ENCODE assay signal across 17 cellular contexts in the genomic region with DNA sequence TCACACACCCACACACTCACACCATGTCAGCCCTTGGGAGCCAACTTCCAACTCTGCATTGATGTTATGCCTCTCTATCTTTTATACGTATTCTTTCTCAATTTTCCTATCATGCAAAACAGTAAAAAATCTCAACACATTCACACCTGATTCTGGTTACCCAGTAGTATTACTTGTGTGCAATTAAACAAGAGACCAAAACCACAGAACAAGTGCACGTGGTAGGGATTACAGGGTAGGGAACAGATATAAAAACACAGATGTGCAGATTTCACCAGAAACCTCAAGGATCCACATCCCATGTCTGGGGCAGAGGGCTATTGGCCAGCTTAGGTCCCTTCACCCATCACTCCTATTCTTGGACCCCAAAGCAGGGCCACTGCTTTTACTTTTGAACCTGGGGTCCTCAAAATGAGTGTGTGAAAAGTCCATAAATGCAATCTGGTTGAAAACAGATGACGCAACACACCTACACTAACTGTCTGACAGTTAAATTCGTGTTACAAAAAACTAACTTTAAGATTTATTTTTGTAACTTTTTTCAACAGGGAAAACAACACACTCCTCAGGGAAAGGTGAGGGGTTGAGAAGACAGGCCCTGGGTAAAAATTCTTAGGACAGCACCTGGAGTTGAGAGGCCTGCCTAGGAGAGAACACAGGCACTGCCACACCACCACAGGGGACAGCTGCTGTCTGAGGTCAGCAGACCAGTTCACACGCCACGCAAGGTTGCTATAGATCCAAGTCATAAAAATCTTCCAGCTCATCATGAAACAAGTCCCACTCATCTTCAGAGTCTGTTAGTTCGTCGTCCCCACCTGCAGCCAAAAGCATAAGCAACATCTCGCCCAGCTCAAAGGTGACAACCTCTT. TPM values are rescaled to one million over a fixed set of nuclear protein-coding genes. Genes with fewer than 3 reads are reported as not detected.
DNase-seq lines count a peak whose midpoint lies in the region; ATAC-seq, FAIRE-seq and TF ChIP-seq lines count a peak whose summit lies in the region.
"Not testable (repeated sequence)": the region's sequence is repeated elsewhere in the genome, so short reads cannot be mapped to it uniquely, and the experiment has no call there.
"Had no signal": no experiment of that assay in that cellular context is flagged by ENCODE, and none has a peak within 500 bp of the region (broad histone marks: within the 10 kb centered on the region; RNA-seq: fewer than 3 reads in every experiment).

No MANE protein-coding gene starts in this region.

- peaks cover 35% of the 10 kb centered on the region for H3F3A ChIP-seq in GM23338 (replicated peaks; ENCODE audit: low read depth)

- TF ChIP-seq POLR2A in K562 (conservative IDR thresholded peaks at IDR 0.05): not testable (repeated sequence)

- not testable (repeated sequence) for H4K20me1 ChIP-seq in GM23338 (replicated peaks; ENCODE audit: insufficient read depth)
- 0 out of 2 replicates have a peak, but pooled peaks cover 11% of the 10 kb centered on the region for H4K20me1 ChIP-seq in K562 (replicated peaks; ENCODE audit: control insufficient read depth, insufficient read depth, low read length)

- POLR2A ChIA-PET in T-cell (lab: Charles Lee) (interaction anchor here (0.5 to 0.6 kb wide), 2 partner anchors 11 to 25 kb away, joined by 3 read pairs; no protein-coding TSS in a partner anchor), K562 (lab: Yijun Ruan, JAX) (interaction anchor here (0.5 to 3.6 kb wide), 6 partner anchors 7 to 339 kb away, joined by 3 to 19 read pairs (median 6); no protein-coding TSS in a partner anchor)
- POLR2A ChIA-PET in activated CD4-positive, alpha-beta memory T cell treated with anti-CD3 and anti-CD28 coated beads for 36 hours (lab: Charles Lee): interaction anchor here (1.3 to 2.3 kb wide), 4 partner anchors 9 to 78 kb away, joined by 3 to 10 read pairs (median 5); a partner anchor contains a TSS

- TF ChIP-seq RAD21 in K562 (CRISPR knock-in tag; conservative IDR thresholded peaks at IDR 0.05 in 1 of 2, IDR thresholded peaks at IDR 0.05 in 1 of 2): not testable (repeated sequence)

- WGBS in K562 (ENCODE audit: insufficient coverage, low coverage, missing lambda C conversion rate): 83% methylated on average over 9 of the region's 9 CpGs

- not testable (repeated sequence) for H3K4me3 ChIP-seq in GM23338, K562

- ATAC-seq in GM23338; T-cell (replicated peaks in 1 of 4); memory B cell (ENCODE audit: low read depth): not testable (repeated sequence)
- peak; percentile 75 for ATAC-seq in activated T-helper 17 cell treated with anti-CD3 and anti-CD28 coated beads, Interleukin-2, amount 50 U/mL, for 72 hours (replicated peaks)
- 0 out of 3 replicates have a peak, but pooled peaks have one; percentile 11 for ATAC-seq in K562

- not testable (repeated sequence) for H3K4me2 ChIP-seq in GM23338; K562 (ENCODE audit: insufficient read depth, low read length)

- not testable (repeated sequence) for BruUV-seq in K562 (replicated peaks; lab: Mats Ljungman, UMichigan)

- H3K4me1 Mint-ChIP-seq in GM23338 (peaks cover 84% of the 10 kb centered on the region), T-cell (peaks cover 28 to 52% (median 31%) of the 10 kb centered on the region in 3 donors), memory B cell (peaks cover 26% of the 10 kb centered on the region)
- peaks cover 60% of the 10 kb centered on the region for H3K4me1 Mint-ChIP-seq in activated CD4-positive, alpha-beta memory T cell treated with anti-CD3 and anti-CD28 coated beads for 36 hours (ENCODE audit: low read depth)
- H3K4me1 Mint-ChIP-seq in activated T-helper 17 cell treated with anti-CD3 and anti-CD28 coated beads, Interleukin-2, amount 50 U/mL, for 72 hours: peaks cover 16% of the 10 kb centered on the region

- H3K36me3 Mint-ChIP-seq in GM23338 (ENCODE audit: low read depth) (peaks cover 63% of the 10 kb centered on the region), T-cell (peaks cover 60% of the 10 kb centered on the region), memory B cell (peaks cover 39% of the 10 kb centered on the region)
- H3K36me3 Mint-ChIP-seq in activated CD4-positive, alpha-beta memory T cell treated with anti-CD3 and anti-CD28 coated beads for 36 hours: peaks cover 51% of the 10 kb centered on the region
- peaks cover 72% of the 10 kb centered on the region for H3K36me3 Mint-ChIP-seq in activated T-helper 17 cell treated with anti-CD3 and anti-CD28 coated beads, Interleukin-2, amount 50 U/mL, for 72 hours (ENCODE audit: low read depth)

- H2AFZ ChIP-seq in GM23338; K562 (ENCODE audit: low read depth, low read length): not testable (repeated sequence)

- not testable (repeated sequence) for H3K9me3 ChIP-seq in K562 (replicated peaks; ENCODE audit: control insufficient read depth, insufficient read depth, low read depth, low read length)

- CTCF ChIA-PET in T-cell (lab: Charles Lee); K562 (lab: Yijun Ruan, JAX; ENCODE audit: low intra/inter-chr PET ratio): not testable (repeated sequence)
- CTCF ChIA-PET in activated CD4-positive, alpha-beta memory T cell treated with anti-CD3 and anti-CD28 coated beads for 36 hours (lab: Charles Lee): interaction anchor here (1.3 to 2.0 kb wide), 5 partner anchors 10 to 559 kb away, joined by 3 to 10 read pairs (median 5); no protein-coding TSS in a partner anchor

- H3K27me3 ChIP-seq in GM23338 (ENCODE audit: insufficient read depth); K562 (ENCODE audit: control insufficient read depth in 2 of 2, insufficient read depth in 2 of 2, low read length in 2 of 2): not testable (repeated sequence)

- intact Hi-C loops in activated CD4-positive, alpha-beta memory T cell treated with anti-CD3 and anti-CD28 coated beads for 36 hours (cut with micrococcal nuclease): loop anchor here (1.0 to 5.0 kb wide), 3 partner anchors 23 to 78 kb away; a partner anchor contains a TSS
- intact Hi-C loops in K562 (cut with micrococcal nuclease): not testable (repeated sequence)

- H3K9me2 ChIP-seq in GM23338 (ENCODE audit: insufficient read depth): not testable (repeated sequence)

- in situ Hi-C loops in K562 (cut with MboI): not testable (repeated sequence)

- DNase-seq in GM23338 (ENCODE audit: low spot score); T-cell; K562 (ENCODE audit: extremely low read depth in 1 of 4, low spot score in 3 of 4); memory B cell (ENCODE audit: low spot score in 2 of 2): not testable (repeated sequence)
- DNase-seq in activated CD4-positive, alpha-beta memory T cell treated with anti-CD3 and anti-CD28 coated beads for 36 hours: peak; percentile 73
- peak; percentile 38 for DNase-seq in stimulated activated CD4-positive, alpha-beta T cell treated with anti-CD3 and anti-CD28 coated beads, Interleukin-1b, Interleukin-23, amount 100 ng/mL, for 48 hours

- FAIRE-seq in K562 (lab: Jason Lieb, UNC): not testable (repeated sequence)

- H3K9me1 ChIP-seq in K562 (ENCODE audit: control insufficient read depth, insufficient read depth, low read length): not testable (repeated sequence)

- not testable (repeated sequence) for H3K9me3 Mint-ChIP-seq in GM23338; T-cell; activated CD4-positive, alpha-beta memory T cell treated with anti-CD3 and anti-CD28 coated beads for 36 hours; activated T-helper 17 cell treated with anti-CD3 and anti-CD28 coated beads, Interleukin-2, amount 50 U/mL, for 72 hours; memory B cell

- peaks cover 68% of the 10 kb centered on the region for H3K4me1 ChIP-seq in GM23338 (ENCODE audit: insufficient read depth)
- not testable (repeated sequence) for H3K4me1 ChIP-seq in K562 (replicated peaks in 1 of 2; ENCODE audit: control insufficient read depth in 2 of 2, insufficient read depth in 2 of 2, low read length in 2 of 2)

- not testable (repeated sequence) for H3K9ac ChIP-seq in K562 (ENCODE audit: insufficient read depth in 1 of 2, low read depth in 2 of 2, low read length in 2 of 2)

- peak overlapping the region; percentile 52; the same call in 1 of the 2 replicates for H3K27ac ChIP-seq in GM23338 (ENCODE audit: low read depth)
- H3K27ac ChIP-seq in K562 (ENCODE audit: extremely low read depth, low read depth, low read length): not testable (repeated sequence)

- H3K27ac Mint-ChIP-seq in GM23338: peak overlapping the region; percentile 83
- H3K27ac Mint-ChIP-seq in T-cell: peak overlapping the region; percentile 62 to 72
- H3K27ac Mint-ChIP-seq in activated CD4-positive, alpha-beta memory T cell treated with anti-CD3 and anti-CD28 coated beads for 36 hours: peak overlapping the region; percentile 87
- peak overlapping the region; percentile 71 for H3K27ac Mint-ChIP-seq in activated T-helper 17 cell treated with anti-CD3 and anti-CD28 coated beads, Interleukin-2, amount 50 U/mL, for 72 hours
- peak overlapping the region; percentile 81 for H3K27ac Mint-ChIP-seq in memory B cell

- not testable (repeated sequence) for H3K27me3 Mint-ChIP-seq in GM23338 (ENCODE audit: insufficient read depth, low read depth, poor library complexity); T-cell; activated CD4-positive, alpha-beta memory T cell treated with anti-CD3 and anti-CD28 coated beads for 36 hours; activated T-helper 17 cell treated with anti-CD3 and anti-CD28 coated beads, Interleukin-2, amount 50 U/mL, for 72 hours; memory B cell

- H3K36me3 ChIP-seq in GM23338 (ENCODE audit: insufficient read depth): peaks cover 25% of the 10 kb centered on the region; the same call in 1 of the 2 replicates
- peaks cover 66% of the 10 kb centered on the region for H3K36me3 ChIP-seq in K562 (ENCODE audit: control insufficient read depth, insufficient read depth, low read length)

- TF ChIP-seq EP300 in K562 (IDR thresholded peaks at IDR 0.05; ENCODE audit: low read length): not testable (repeated sequence)

- peaks cover 48% of the 10 kb centered on the region for H3K79me2 ChIP-seq in GM23338 (replicated peaks; ENCODE audit: insufficient read depth)
- H3K79me2 ChIP-seq in K562 (ENCODE audit: control insufficient read depth, insufficient read depth, low read length): not testable (repeated sequence)

- TF ChIP-seq CTCF in GM23338 (conservative IDR thresholded peaks at IDR 0.05; ENCODE audit: low read depth in 2 of 2); K562 (IDR thresholded peaks at IDR 0.05 in 2 of 3, conservative IDR thresholded peaks at IDR 0.05 in 1 of 3; ENCODE audit: insufficient read depth in 2 of 3, low read depth in 1 of 3, low read length in 3 of 3): not testable (repeated sequence)

- not testable (repeated sequence) for H3K4me3 Mint-ChIP-seq in GM23338; T-cell; activated CD4-positive, alpha-beta memory T cell treated with anti-CD3 and anti-CD28 coated beads for 36 hours; memory B cell
- peak overlapping the region; percentile 36 for H3K4me3 Mint-ChIP-seq in activated T-helper 17 cell treated with anti-CD3 and anti-CD28 coated beads, Interleukin-2, amount 50 U/mL, for 72 hours

RNA-seq across cellular contexts. Expression of a gene that starts 25.3 kb away (rescaled TPM):
- total RNA-seq in GM23338 (2014; rRNA removed; shearing (Covaris generic)): 86.8 and 102 TPM in 2 replicates
- polyA plus RNA-seq in GM23338 (2016; fragmentation: Nextera tagmentation; extraction: Ambion mirVana) (63.5 and 65.0 TPM in 2 replicates), K562 (2011; rRNA removed) (72.4 and 87.9 TPM in 2 replicates), K562 (2014; fragmentation: Illumina TruSeq; extraction: Trizol) (80.8 and 90.3 TPM in 2 replicates), K562 (2014; fragmentation: Nextera tagmentation; extraction: Ambion mirVana) (10 to 100 TPM; 30.5 to 33.5 TPM), K562 (2014; rRNA removed) (75.8 and 76.0 TPM in 2 replicates)
- total RNA-seq in T-cell (100 to 1,000 TPM; 108 to 146 (median 137) TPM), K562 (2014; rRNA removed) (60.7 and 73.9 TPM in 2 replicates), K562 (2014; rRNA removed; fragmentation: Illumina TruSeq; extraction: Trizol) (82.0 and 92.2 TPM in 2 replicates), K562 (2015; rRNA removed; fragmentation: Illumina TruSeq; extraction: Trizol) (79.0 and 87.1 TPM in 2 replicates), K562 (2021) (70.7 and 87.5 TPM in 2 replicates)
- total RNA-seq in activated CD4-positive, alpha-beta memory T cell treated with anti-CD3 and anti-CD28 coated beads for 36 hours: 100 to 1,000 TPM; 104 to 106 TPM
- 10 to 100 TPM; 77.6 to 81.5 TPM for total RNA-seq in activated T-helper 17 cell treated with anti-CD3 and anti-CD28 coated beads, Interleukin-2, amount 50 U/mL, for 72 hours
- total RNA-seq in K562 (2011; cell fraction: chromatin; rRNA removed; ENCODE audit: low replicate concordance): 105 and 157 TPM in 2 replicates
- total RNA-seq in K562 (2011; cell fraction: nucleolus; rRNA removed): 62.0 and 63.3 TPM in 2 replicates
- total RNA-seq in K562 (2011; cell fraction: nucleoplasm; rRNA removed): 108 and 126 TPM in 2 replicates
- polyA plus RNA-seq in K562 (2011; cell fraction: cytosol; rRNA removed): 48.3 and 81.3 TPM in 2 replicates
- polyA plus RNA-seq in K562 (2011; cell fraction: nucleus; rRNA removed): 55.8 and 88.3 TPM in 2 replicates
- 75.1 and 81.2 TPM in 2 replicates for polyA plus RNA-seq in K562 (2012)
- polyA minus RNA-seq in K562 (2011; rRNA and poly(A)+ RNA removed): 120 and 131 TPM in 2 replicates
- polyA minus RNA-seq in K562 (2011; cell fraction: cytosol; rRNA and poly(A)+ RNA removed): 38.2 and 52.5 TPM in 2 replicates
- polyA minus RNA-seq in K562 (2011; cell fraction: nucleus; rRNA and poly(A)+ RNA removed): 30.3 and 62.9 TPM in 2 replicates

RNA-seq across cellular contexts. Expression of a gene that starts 50.2 kb away (rescaled TPM):
- total RNA-seq in GM23338 (2014; rRNA removed; shearing (Covaris generic)): 5.2 and 15.0 TPM in 2 replicates
- polyA plus RNA-seq in GM23338 (2016; fragmentation: Nextera tagmentation; extraction: Ambion mirVana) (1.3 and 2.5 TPM in 2 replicates), K562 (2011; rRNA removed) (0.14 TPM in 1 of 2 replicates, not detected in the other), K562 (2014; fragmentation: Illumina TruSeq; extraction: Trizol) (not detected in 2 replicates), K562 (2014; fragmentation: Nextera tagmentation; extraction: Ambion mirVana) (not detected), K562 (2014; rRNA removed) (not detected in 2 replicates)
- total RNA-seq in T-cell (1 to 10 TPM; 4.3 to 8.9 (median 5.6) TPM), K562 (2014; rRNA removed) (not detected in 2 replicates), K562 (2014; rRNA removed; fragmentation: Illumina TruSeq; extraction: Trizol) (not detected in 2 replicates), K562 (2015; rRNA removed; fragmentation: Illumina TruSeq; extraction: Trizol) (not detected in 2 replicates), K562 (2021) (0.31 TPM in 1 of 2 replicates, not detected in the other)
- total RNA-seq in activated CD4-positive, alpha-beta memory T cell treated with anti-CD3 and anti-CD28 coated beads for 36 hours: 10 to 100 TPM; 13.3 to 14.5 TPM
- total RNA-seq in activated T-helper 17 cell treated with anti-CD3 and anti-CD28 coated beads, Interleukin-2, amount 50 U/mL, for 72 hours: 1 to 10 TPM; 4.5 to 7.2 TPM
- not detected in 2 replicates for total RNA-seq in K562 (2011; cell fraction: chromatin; rRNA removed; ENCODE audit: low replicate concordance)
- not detected in 2 replicates for total RNA-seq in K562 (2011; cell fraction: nucleolus; rRNA removed)
- not detected in 2 replicates for total RNA-seq in K562 (2011; cell fraction: nucleoplasm; rRNA removed)
- not detected in 2 replicates for polyA plus RNA-seq in K562 (2011; cell fraction: cytosol; rRNA removed)
- polyA plus RNA-seq in K562 (2011; cell fraction: nucleus; rRNA removed): not detected in 2 replicates
- not detected in 2 replicates for polyA plus RNA-seq in K562 (2012)
- not detected in 2 replicates for polyA minus RNA-seq in K562 (2011; rRNA and poly(A)+ RNA removed)
- not detected in 2 replicates for polyA minus RNA-seq in K562 (2011; cell fraction: cytosol; rRNA and poly(A)+ RNA removed)
- polyA minus RNA-seq in K562 (2011; cell fraction: nucleus; rRNA and poly(A)+ RNA removed): not detected in 2 replicates
- total RNA-seq: bronchial epithelial cell, HFFc6, HT1080, RPMI7951, SJCRH30, smooth muscle cell had no signal
- polyA plus RNA-seq: CD14-positive monocyte, liver, neural cell, ovary, smooth muscle cell had no signal

RNA-seq across cellular contexts. Expression of a gene that starts 55.7 kb away (rescaled TPM):
- total RNA-seq in GM23338 (2014; rRNA removed; shearing (Covaris generic)): 86.2 and 87.4 TPM in 2 replicates
- polyA plus RNA-seq in GM23338 (2016; fragmentation: Nextera tagmentation; extraction: Ambion mirVana) (29.0 and 35.6 TPM in 2 replicates), K562 (2011; rRNA removed) (59.1 and 72.5 TPM in 2 replicates), K562 (2014; fragmentation: Illumina TruSeq; extraction: Trizol) (28.6 and 31.2 TPM in 2 replicates), K562 (2014; fragmentation: Nextera tagmentation; extraction: Ambion mirVana) (10 to 100 TPM; 11.7 to 14.7 TPM), K562 (2014; rRNA removed) (26.0 and 28.8 TPM in 2 replicates)
- total RNA-seq in T-cell (10 to 100 TPM; 23.2 to 50.5 (median 38.1) TPM), K562 (2014; rRNA removed) (16.4 and 18.5 TPM in 2 replicates), K562 (2014; rRNA removed; fragmentation: Illumina TruSeq; extraction: Trizol) (26.3 and 28.1 TPM in 2 replicates), K562 (2015; rRNA removed; fragmentation: Illumina TruSeq; extraction: Trizol) (26.1 and 26.8 TPM in 2 replicates), K562 (2021) (26.8 and 28.8 TPM in 2 replicates)
- 10 to 100 TPM; 74.5 to 74.7 TPM for total RNA-seq in activated CD4-positive, alpha-beta memory T cell treated with anti-CD3 and anti-CD28 coated beads for 36 hours
- total RNA-seq in activated T-helper 17 cell treated with anti-CD3 and anti-CD28 coated beads, Interleukin-2, amount 50 U/mL, for 72 hours: 10 to 100 TPM; 41.8 to 55.1 TPM
- total RNA-seq in K562 (2011; cell fraction: chromatin; rRNA removed; ENCODE audit: low replicate concordance): 240 and 339 TPM in 2 replicates
- 136 TPM in 2 replicates for total RNA-seq in K562 (2011; cell fraction: nucleolus; rRNA removed)
- 241 and 294 TPM in 2 replicates for total RNA-seq in K562 (2011; cell fraction: nucleoplasm; rRNA removed)
- polyA plus RNA-seq in K562 (2011; cell fraction: cytosol; rRNA removed): 29.7 and 73.8 TPM in 2 replicates
- 141 and 221 TPM in 2 replicates for polyA plus RNA-seq in K562 (2011; cell fraction: nucleus; rRNA removed)
- 15.6 and 24.5 TPM in 2 replicates for polyA plus RNA-seq in K562 (2012)
- polyA minus RNA-seq in K562 (2011; rRNA and poly(A)+ RNA removed): 123 and 151 TPM in 2 replicates
- 22.1 and 24.2 TPM in 2 replicates for polyA minus RNA-seq in K562 (2011; cell fraction: cytosol; rRNA and poly(A)+ RNA removed)
- 72.0 and 137 TPM in 2 replicates for polyA minus RNA-seq in K562 (2011; cell fraction: nucleus; rRNA and poly(A)+ RNA removed)
